ENCODE assay signal across 8 cellular contexts in genomic region chr4:123477804-123478209, GRCh38.
DNase-seq lines count a peak whose midpoint lies in the region; ATAC-seq and TF ChIP-seq lines count a peak whose summit lies in the region.

No MANE protein-coding gene starts in this region.

- DNase-seq in AG20443 (ENCODE audit: low spot score) (peak; percentile 51), fibroblast of mammary gland (ENCODE audit: low read depth) (peak; percentile 47), NCI-H345 (lab: John Stamatoyannopoulos, UW) (no peak), COLO668 (lab: John Stamatoyannopoulos, UW; ENCODE audit: unreplicated experiment) (no peak)
- peak; percentile 34 for DNase-seq in activated CD4-positive, CD25-positive, alpha-beta regulatory T cell treated with anti-CD3 and anti-CD28 coated beads, Interleukin-2, amount 50 U/mL, for 72 hours
- DNase-seq in stimulated activated CD8-positive, alpha-beta memory T cell treated with anti-CD3 and anti-CD28 coated beads, Interleukin-7, amount 100 ng/mL, for 48 hours (ENCODE audit: extremely low read depth in 1 of 2, low read depth in 1 of 2) = peak; percentile 33 to 52

- no peak for TF ChIP-seq CTCF in fibroblast of mammary gland (conservative IDR thresholded peaks at IDR 0.05; ENCODE audit: control insufficient read depth, insufficient read depth, low read depth, low read length)

- ATAC-seq in HG02588 (IDR thresholded peaks at IDR 0.05; ENCODE audit: unreplicated experiment) = peak; percentile 48
- ATAC-seq in GM19023 (IDR thresholded peaks at IDR 0.05; ENCODE audit: unreplicated experiment) = no peak

- H3K4me3 ChIP-seq in fibroblast of mammary gland (ENCODE audit: control insufficient read depth, low read depth, low read length) = no peak overlapping the region

Comparison
In these comparisons a context has a peak if more than half of its experiments do, and no peak if none do; other contexts are left out.
1. DNase-seq: peak in AG20443 (single experiment), activated CD4-positive, CD25-positive, alpha-beta regulatory T cell treated with anti-CD3 and anti-CD28 coated beads, Interleukin-2, amount 50 U/mL, for 72 hours (single experiment), fibroblast of mammary gland (single experiment) and stimulated activated CD8-positive, alpha-beta memory T cell treated with anti-CD3 and anti-CD28 coated beads, Interleukin-7, amount 100 ng/mL, for 48 hours (2 of 2); none in NCI-H345 (single experiment) and COLO668 (single experiment).